7 cellular contexts compared by ENCODE assay signal in genomic region chr9:98256632-98257218, GRCh38.
DNase-seq lines count a peak whose midpoint lies in the region; FAIRE-seq lines count a peak whose summit lies in the region.

No MANE protein-coding gene starts in this region.

- peak overlapping the region; percentile 93 for H3K9ac ChIP-seq in NT2/D1 (ENCODE audit: insufficient read length, low read depth)
- peak overlapping the region; percentile 28 for H3K9ac ChIP-seq in iPS-15b (ENCODE audit: low read depth, low read length)

- peak overlapping the region; percentile 64 for H3K4me3 ChIP-seq in HAP-1
- H3K4me3 ChIP-seq in NT2/D1 (ENCODE audit: insufficient read length, low read depth), result peak overlapping the region; percentile 71
- H3K4me3 ChIP-seq in iPS-15b (ENCODE audit: low read depth, low read length), result peak overlapping the region; percentile 90

- H3K9me3 ChIP-seq in HAP-1, result no peaks in the 10 kb centered on the region
- H3K9me3 ChIP-seq in NT2/D1 (ENCODE audit: insufficient read depth, low read length), result no peaks in the 10 kb centered on the region
- H3K9me3 ChIP-seq in iPS-15b (ENCODE audit: control insufficient read depth, insufficient read depth, low read length), result no peaks in the 10 kb centered on the region

- in situ Hi-C loops in HAP-1 (cut with MboI; ENCODE audit: low sequenced_read_pairs), result loop anchor here (25.0 kb wide), 2 partner anchors 344 to 544 kb away; partner anchors contain the start of gene TRMO

- peak; percentile 4 to 50 for DNase-seq in HAP-1 (ENCODE audit: low spot score in 2 of 2)
- no peak for DNase-seq in NT2/D1 (ENCODE audit: low read depth, low spot score)
- DNase-seq in activated naive CD4-positive, alpha-beta T cell treated with anti-CD3 and anti-CD28 coated beads, Interleukin-2, amount 50 U/mL, for 16 hours, result peak; percentile 49
- peak; percentile 44 for DNase-seq in stimulated activated CD4-positive, alpha-beta T cell treated with anti-CD3 and anti-CD28 coated beads, Interleukin-15, amount 100 ng/mL, for 24 hours
- DNase-seq in GM19239 (ENCODE audit: insufficient read length, low spot score), result no peak
- no peak for DNase-seq in SKM-1 (lab: John Stamatoyannopoulos, UW; ENCODE audit: unreplicated experiment)

- FAIRE-seq in GM19239 (lab: Jason Lieb, UNC), result no peak

- H3K4me1 ChIP-seq in HAP-1 (peaks cover 8% of the 10 kb centered on the region), NT2/D1 (ENCODE audit: insufficient read depth, insufficient read length) (peaks cover 4% of the 10 kb centered on the region), iPS-15b (ENCODE audit: control insufficient read depth, insufficient read depth, low read length) (no peaks in the 10 kb centered on the region)

- no peaks in the 10 kb centered on the region for H3K36me3 ChIP-seq in HAP-1 (replicated peaks)
- peaks cover 17% of the 10 kb centered on the region for H3K36me3 ChIP-seq in NT2/D1 (ENCODE audit: insufficient read depth, insufficient read length, low read length)
- H3K36me3 ChIP-seq in iPS-15b (ENCODE audit: control insufficient read depth, insufficient read depth, low read length), result no peaks in the 10 kb centered on the region

- H3K27me3 ChIP-seq in HAP-1 (ENCODE audit: low read depth) (no peaks in the 10 kb centered on the region; the same call in 1 of the 2 replicates), NT2/D1 (ENCODE audit: insufficient read depth, insufficient read length) (peaks cover 12% of the 10 kb centered on the region), iPS-15b (ENCODE audit: control insufficient read depth, insufficient read depth, low read length) (no peaks in the 10 kb centered on the region)

Comparison
In these comparisons a context has a peak if more than half of its experiments do, and no peak if none do; other contexts are left out.
1. DNase-seq: peak in HAP-1 (2 of 2), activated naive CD4-positive, alpha-beta T cell treated with anti-CD3 and anti-CD28 coated beads, Interleukin-2, amount 50 U/mL, for 16 hours (single experiment) and stimulated activated CD4-positive, alpha-beta T cell treated with anti-CD3 and anti-CD28 coated beads, Interleukin-15, amount 100 ng/mL, for 24 hours (single experiment); none in NT2/D1 (single experiment), GM19239 (single experiment) and SKM-1 (single experiment).
2. Peak in every context shown above with its lines, with median percentiles within 50 percentile points of each other: H3K4me3 ChIP-seq.